1 cellular context compared by ENCODE assay signal in the genomic region with DNA sequence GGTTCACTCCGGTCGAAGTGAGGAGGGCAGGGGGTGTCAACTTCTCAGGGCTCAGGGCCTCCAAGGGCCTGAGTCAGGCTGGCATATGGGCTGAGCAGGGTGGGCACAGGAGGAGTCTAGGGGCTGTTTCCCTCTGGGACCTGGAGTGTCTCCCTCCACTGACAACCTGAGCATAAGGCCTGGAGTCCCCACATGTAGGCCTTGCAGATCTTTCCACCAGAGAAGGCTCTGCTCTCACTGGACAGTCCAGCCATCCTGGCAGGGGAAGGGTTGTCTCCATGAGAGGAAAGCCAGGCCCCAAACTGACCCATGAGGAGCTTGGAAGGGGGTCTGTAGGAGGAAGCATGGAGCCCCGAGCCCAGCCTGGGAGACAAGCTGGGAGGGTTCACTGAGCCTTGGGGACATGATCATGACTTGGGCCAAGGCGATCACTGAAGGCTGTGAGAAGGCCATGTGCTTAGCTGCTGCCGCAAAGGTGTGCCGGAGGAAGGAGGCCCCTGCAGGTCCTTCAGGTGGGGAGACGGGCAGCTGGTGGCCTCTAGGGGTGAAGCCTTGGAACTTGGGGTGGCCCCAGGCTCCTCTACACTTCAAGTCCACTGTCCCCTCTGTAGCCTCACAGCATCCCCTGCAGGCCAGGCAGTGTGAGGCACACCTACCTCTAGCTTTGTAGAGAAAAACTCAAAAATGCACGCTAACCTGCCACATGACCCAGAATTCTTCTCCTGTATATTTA.
TF ChIP-seq lines count a peak whose summit lies in the region.

No MANE protein-coding gene starts in this region.

TF ChIP-seq in K562, 482 proteins besides CTCF, POLR2A, EP300 and RAD21 (continued from another document and continues in another):
- TF ChIP-seq SMAD3 (CRISPR knock-in tag; conservative IDR thresholded peaks at IDR 0.05) (no peak), ZKSCAN8 (CRISPR knock-in tag; IDR thresholded peaks at IDR 0.05) (no peak), ZNF57 (CRISPR knock-in tag; IDR thresholded peaks at IDR 0.05) (no peak), ZNF785 (CRISPR knock-in tag; IDR thresholded peaks at IDR 0.05) (peak; percentile 73; the same call in 1 of the 2 replicates), ZNF232 (CRISPR knock-in tag; IDR thresholded peaks at IDR 0.05) (no peak), ZNF445 (CRISPR knock-in tag; IDR thresholded peaks at IDR 0.05; ENCODE audit: low read depth) (no peak), NFATC3 (IDR thresholded peaks at IDR 0.05) (no peak), L3MBTL2 (IDR thresholded peaks at IDR 0.05) (peak; percentile 37; the same call in 1 of the 2 replicates), KLF10 (CRISPR knock-in tag; IDR thresholded peaks at IDR 0.05) (no peak), POLR2B (IDR thresholded peaks at IDR 0.05; ENCODE audit: low read depth, partially characterized antibody) (no peak), CREM (IDR thresholded peaks at IDR 0.05; ENCODE audit: low read depth) (peak; percentile 40; the same call in 1 of the 2 replicates), ZNF695 (CRISPR knock-in tag; IDR thresholded peaks at IDR 0.05) (no peak), DDX20 (tag; IDR thresholded peaks at IDR 0.05; ENCODE audit: low read depth) (no peak), ZNF124 (CRISPR knock-in tag; IDR thresholded peaks at IDR 0.05) (no peak), NEUROD1 (IDR thresholded peaks at IDR 0.05; ENCODE audit: borderline replicate concordance, low read depth, low read length, partially characterized antibody) (peak; percentile 33), HNRNPUL1 (IDR thresholded peaks at IDR 0.05; ENCODE audit: low read length) (no peak), HEY1 (CRISPR knock-in tag; IDR thresholded peaks at IDR 0.05; ENCODE audit: borderline replicate concordance) (no peak), MYC (IDR thresholded peaks at IDR 0.05; ENCODE audit: low read depth, low read length) (0 out of 2 replicates have a peak, but pooled peaks have one; percentile 35), MYC (CRISPR knock-in tag; IDR thresholded peaks at IDR 0.05; ENCODE audit: borderline replicate concordance, low read depth) (no peak), KDM5B (IDR thresholded peaks at IDR 0.05; ENCODE audit: insufficient replicate concordance, low read depth, low read length) (no peak), DMBX1 (CRISPR knock-in tag; IDR thresholded peaks at IDR 0.05; ENCODE audit: borderline replicate concordance) (no peak), SRSF1 (IDR thresholded peaks at IDR 0.05; ENCODE audit: low read depth, low read length) (no peak), CCNT2 (IDR thresholded peaks at IDR 0.05; ENCODE audit: borderline replicate concordance, extremely low read depth, insufficient read length, low read depth, low read length) (no peak), HMG20A (CRISPR knock-in tag; conservative IDR thresholded peaks at IDR 0.05) (no peak), MIER1 (IDR thresholded peaks at IDR 0.05; ENCODE audit: low read depth) (no peak), FOS (IDR thresholded peaks at IDR 0.05; ENCODE audit: extremely low read depth, insufficient read length) (no peak), CC2D1A (IDR thresholded peaks at IDR 0.05) (0 out of 2 replicates have a peak, but pooled peaks have one; percentile 50), NFYB (IDR thresholded peaks at IDR 0.05; ENCODE audit: extremely low read depth, insufficient read length) (no peak), PCBP2 (IDR thresholded peaks at IDR 0.05; ENCODE audit: low read depth, low read length, poor library complexity, severe bottlenecking) (no peak), MCM2 (IDR thresholded peaks at IDR 0.05; ENCODE audit: low read depth) (no peak), KDM4B (IDR thresholded peaks at IDR 0.05; ENCODE audit: borderline replicate concordance in 2 of 2, low read depth in 1 of 2) (no peak), ZNF23 (CRISPR knock-in tag; IDR thresholded peaks at IDR 0.05) (no peak), BHLHE40 (IDR thresholded peaks at IDR 0.05; ENCODE audit: low read length) (no peak), ZNF316 (IDR thresholded peaks at IDR 0.05) (no peak), ELF4 (CRISPR knock-in tag; IDR thresholded peaks at IDR 0.05) (no peak), CBX8 (IDR thresholded peaks at IDR 0.05; ENCODE audit: borderline replicate concordance, extremely low read depth, low read depth, low read length, poor library complexity, severe bottlenecking) (no peak), RBM22 (IDR thresholded peaks at IDR 0.05; ENCODE audit: low read depth, low read length, poor library complexity, severe bottlenecking) (no peak), HDAC3 (IDR thresholded peaks at IDR 0.05; ENCODE audit: borderline replicate concordance, partially characterized antibody) (no peak), MXI1 (IDR thresholded peaks at IDR 0.05; ENCODE audit: low read depth, low read length) (no peak), STAT5B (CRISPR knock-in tag; IDR thresholded peaks at IDR 0.05) (no peak), ZNF384 (IDR thresholded peaks at IDR 0.05; ENCODE audit: low read depth, low read length) (peak; percentile 59), BRD9 (IDR thresholded peaks at IDR 0.05; ENCODE audit: low read depth, partially characterized antibody) (no peak), MTA3 (IDR thresholded peaks at IDR 0.05; ENCODE audit: borderline replicate concordance) (no peak), ZNF589 (CRISPR knock-in tag; IDR thresholded peaks at IDR 0.05; ENCODE audit: low read depth) (no peak), EP400 (IDR thresholded peaks at IDR 0.05) (no peak)
- TF ChIP-seq, protein P1, sequence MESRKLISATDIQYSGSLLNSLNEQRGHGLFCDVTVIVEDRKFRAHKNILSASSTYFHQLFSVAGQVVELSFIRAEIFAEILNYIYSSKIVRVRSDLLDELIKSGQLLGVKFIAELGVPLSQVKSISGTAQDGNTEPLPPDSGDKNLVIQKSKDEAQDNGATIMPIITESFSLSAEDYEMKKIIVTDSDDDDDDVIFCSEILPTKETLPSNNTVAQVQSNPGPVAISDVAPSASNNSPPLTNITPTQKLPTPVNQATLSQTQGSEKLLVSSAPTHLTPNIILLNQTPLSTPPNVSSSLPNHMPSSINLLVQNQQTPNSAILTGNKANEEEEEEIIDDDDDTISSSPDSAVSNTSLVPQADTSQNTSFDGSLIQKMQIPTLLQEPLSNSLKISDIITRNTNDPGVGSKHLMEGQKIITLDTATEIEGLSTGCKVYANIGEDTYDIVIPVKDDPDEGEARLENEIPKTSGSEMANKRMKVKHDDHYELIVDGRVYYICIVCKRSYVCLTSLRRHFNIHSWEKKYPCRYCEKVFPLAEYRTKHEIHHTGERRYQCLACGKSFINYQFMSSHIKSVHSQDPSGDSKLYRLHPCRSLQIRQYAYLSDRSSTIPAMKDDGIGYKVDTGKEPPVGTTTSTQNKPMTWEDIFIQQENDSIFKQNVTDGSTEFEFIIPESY (CRISPR knock-in tag; IDR thresholded peaks at IDR 0.05): no peak
- TF ChIP-seq, protein P2, sequence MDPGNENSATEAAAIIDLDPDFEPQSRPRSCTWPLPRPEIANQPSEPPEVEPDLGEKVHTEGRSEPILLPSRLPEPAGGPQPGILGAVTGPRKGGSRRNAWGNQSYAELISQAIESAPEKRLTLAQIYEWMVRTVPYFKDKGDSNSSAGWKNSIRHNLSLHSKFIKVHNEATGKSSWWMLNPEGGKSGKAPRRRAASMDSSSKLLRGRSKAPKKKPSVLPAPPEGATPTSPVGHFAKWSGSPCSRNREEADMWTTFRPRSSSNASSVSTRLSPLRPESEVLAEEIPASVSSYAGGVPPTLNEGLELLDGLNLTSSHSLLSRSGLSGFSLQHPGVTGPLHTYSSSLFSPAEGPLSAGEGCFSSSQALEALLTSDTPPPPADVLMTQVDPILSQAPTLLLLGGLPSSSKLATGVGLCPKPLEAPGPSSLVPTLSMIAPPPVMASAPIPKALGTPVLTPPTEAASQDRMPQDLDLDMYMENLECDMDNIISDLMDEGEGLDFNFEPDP (CRISPR knock-in tag; IDR thresholded peaks at IDR 0.05): no peak
- TF ChIP-seq, protein P3, sequence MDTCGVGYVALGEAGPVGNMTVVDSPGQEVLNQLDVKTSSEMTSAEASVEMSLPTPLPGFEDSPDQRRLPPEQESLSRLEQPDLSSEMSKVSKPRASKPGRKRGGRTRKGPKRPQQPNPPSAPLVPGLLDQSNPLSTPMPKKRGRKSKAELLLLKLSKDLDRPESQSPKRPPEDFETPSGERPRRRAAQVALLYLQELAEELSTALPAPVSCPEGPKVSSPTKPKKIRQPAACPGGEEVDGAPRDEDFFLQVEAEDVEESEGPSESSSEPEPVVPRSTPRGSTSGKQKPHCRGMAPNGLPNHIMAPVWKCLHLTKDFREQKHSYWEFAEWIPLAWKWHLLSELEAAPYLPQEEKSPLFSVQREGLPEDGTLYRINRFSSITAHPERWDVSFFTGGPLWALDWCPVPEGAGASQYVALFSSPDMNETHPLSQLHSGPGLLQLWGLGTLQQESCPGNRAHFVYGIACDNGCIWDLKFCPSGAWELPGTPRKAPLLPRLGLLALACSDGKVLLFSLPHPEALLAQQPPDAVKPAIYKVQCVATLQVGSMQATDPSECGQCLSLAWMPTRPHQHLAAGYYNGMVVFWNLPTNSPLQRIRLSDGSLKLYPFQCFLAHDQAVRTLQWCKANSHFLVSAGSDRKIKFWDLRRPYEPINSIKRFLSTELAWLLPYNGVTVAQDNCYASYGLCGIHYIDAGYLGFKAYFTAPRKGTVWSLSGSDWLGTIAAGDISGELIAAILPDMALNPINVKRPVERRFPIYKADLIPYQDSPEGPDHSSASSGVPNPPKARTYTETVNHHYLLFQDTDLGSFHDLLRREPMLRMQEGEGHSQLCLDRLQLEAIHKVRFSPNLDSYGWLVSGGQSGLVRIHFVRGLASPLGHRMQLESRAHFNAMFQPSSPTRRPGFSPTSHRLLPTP (IDR thresholded peaks at IDR 0.05; ENCODE audit: borderline replicate concordance, extremely low read depth, insufficient read length): no peak
- TF ChIP-seq, protein P4, sequence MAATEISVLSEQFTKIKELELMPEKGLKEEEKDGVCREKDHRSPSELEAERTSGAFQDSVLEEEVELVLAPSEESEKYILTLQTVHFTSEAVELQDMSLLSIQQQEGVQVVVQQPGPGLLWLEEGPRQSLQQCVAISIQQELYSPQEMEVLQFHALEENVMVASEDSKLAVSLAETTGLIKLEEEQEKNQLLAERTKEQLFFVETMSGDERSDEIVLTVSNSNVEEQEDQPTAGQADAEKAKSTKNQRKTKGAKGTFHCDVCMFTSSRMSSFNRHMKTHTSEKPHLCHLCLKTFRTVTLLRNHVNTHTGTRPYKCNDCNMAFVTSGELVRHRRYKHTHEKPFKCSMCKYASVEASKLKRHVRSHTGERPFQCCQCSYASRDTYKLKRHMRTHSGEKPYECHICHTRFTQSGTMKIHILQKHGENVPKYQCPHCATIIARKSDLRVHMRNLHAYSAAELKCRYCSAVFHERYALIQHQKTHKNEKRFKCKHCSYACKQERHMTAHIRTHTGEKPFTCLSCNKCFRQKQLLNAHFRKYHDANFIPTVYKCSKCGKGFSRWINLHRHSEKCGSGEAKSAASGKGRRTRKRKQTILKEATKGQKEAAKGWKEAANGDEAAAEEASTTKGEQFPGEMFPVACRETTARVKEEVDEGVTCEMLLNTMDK (IDR thresholded peaks at IDR 0.05; ENCODE audit: borderline replicate concordance, insufficient read depth, low read depth, low read length, poor library complexity, severe bottlenecking): peak; percentile 12
- TF ChIP-seq, protein P5, sequence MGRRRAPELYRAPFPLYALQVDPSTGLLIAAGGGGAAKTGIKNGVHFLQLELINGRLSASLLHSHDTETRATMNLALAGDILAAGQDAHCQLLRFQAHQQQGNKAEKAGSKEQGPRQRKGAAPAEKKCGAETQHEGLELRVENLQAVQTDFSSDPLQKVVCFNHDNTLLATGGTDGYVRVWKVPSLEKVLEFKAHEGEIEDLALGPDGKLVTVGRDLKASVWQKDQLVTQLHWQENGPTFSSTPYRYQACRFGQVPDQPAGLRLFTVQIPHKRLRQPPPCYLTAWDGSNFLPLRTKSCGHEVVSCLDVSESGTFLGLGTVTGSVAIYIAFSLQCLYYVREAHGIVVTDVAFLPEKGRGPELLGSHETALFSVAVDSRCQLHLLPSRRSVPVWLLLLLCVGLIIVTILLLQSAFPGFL (CRISPR knock-in tag; IDR thresholded peaks at IDR 0.05): no peak
- TF ChIP-seq, protein P6, sequence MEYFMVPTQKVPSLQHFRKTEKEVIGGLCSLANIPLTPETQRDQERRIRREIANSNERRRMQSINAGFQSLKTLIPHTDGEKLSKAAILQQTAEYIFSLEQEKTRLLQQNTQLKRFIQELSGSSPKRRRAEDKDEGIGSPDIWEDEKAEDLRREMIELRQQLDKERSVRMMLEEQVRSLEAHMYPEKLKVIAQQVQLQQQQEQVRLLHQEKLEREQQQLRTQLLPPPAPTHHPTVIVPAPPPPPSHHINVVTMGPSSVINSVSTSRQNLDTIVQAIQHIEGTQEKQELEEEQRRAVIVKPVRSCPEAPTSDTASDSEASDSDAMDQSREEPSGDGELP (CRISPR knock-in tag; IDR thresholded peaks at IDR 0.05; ENCODE audit: borderline replicate concordance): peak; percentile 32; the same call in 1 of the 2 replicates
- TF ChIP-seq, protein P7, sequence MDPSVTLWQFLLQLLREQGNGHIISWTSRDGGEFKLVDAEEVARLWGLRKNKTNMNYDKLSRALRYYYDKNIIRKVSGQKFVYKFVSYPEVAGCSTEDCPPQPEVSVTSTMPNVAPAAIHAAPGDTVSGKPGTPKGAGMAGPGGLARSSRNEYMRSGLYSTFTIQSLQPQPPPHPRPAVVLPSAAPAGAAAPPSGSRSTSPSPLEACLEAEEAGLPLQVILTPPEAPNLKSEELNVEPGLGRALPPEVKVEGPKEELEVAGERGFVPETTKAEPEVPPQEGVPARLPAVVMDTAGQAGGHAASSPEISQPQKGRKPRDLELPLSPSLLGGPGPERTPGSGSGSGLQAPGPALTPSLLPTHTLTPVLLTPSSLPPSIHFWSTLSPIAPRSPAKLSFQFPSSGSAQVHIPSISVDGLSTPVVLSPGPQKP (CRISPR knock-in tag; IDR thresholded peaks at IDR 0.05): no peak
- TF ChIP-seq, protein P8, sequence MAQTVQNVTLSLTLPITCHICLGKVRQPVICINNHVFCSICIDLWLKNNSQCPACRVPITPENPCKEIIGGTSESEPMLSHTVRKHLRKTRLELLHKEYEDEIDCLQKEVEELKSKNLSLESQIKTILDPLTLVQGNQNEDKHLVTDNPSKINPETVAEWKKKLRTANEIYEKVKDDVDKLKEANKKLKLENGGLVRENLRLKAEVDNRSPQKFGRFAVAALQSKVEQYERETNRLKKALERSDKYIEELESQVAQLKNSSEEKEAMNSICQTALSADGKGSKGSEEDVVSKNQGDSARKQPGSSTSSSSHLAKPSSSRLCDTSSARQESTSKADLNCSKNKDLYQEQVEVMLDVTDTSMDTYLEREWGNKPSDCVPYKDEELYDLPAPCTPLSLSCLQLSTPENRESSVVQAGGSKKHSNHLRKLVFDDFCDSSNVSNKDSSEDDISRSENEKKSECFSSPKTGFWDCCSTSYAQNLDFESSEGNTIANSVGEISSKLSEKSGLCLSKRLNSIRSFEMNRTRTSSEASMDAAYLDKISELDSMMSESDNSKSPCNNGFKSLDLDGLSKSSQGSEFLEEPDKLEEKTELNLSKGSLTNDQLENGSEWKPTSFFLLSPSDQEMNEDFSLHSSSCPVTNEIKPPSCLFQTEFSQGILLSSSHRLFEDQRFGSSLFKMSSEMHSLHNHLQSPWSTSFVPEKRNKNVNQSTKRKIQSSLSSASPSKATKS (CRISPR knock-in tag; IDR thresholded peaks at IDR 0.05): no peak
